ENCODE assay signal across 8 cellular contexts in genomic region chr9:112061152-112061740, GRCh38.
DNase-seq lines count a peak whose midpoint lies in the region; ATAC-seq, FAIRE-seq and TF ChIP-seq lines count a peak whose summit lies in the region.

No MANE protein-coding gene starts in this region.

- no peak for FAIRE-seq in bronchial epithelial cell (lab: Jason Lieb, UNC)

- H3K27me3 ChIP-seq in bronchial epithelial cell (ENCODE audit: control insufficient read depth, insufficient read depth, low read length) (no peaks in the 10 kb centered on the region), HAP-1 (ENCODE audit: low read depth) (no peaks in the 10 kb centered on the region)

- H3K4me1 ChIP-seq in HAP-1, result no peaks in the 10 kb centered on the region

- no peak overlapping the region for H3K4me3 ChIP-seq in AG09309 (ENCODE audit: control insufficient read depth, low read depth, low read length)
- no peak overlapping the region for H3K4me3 ChIP-seq in bronchial epithelial cell (ENCODE audit: low read depth, low read length)
- H3K4me3 ChIP-seq in HAP-1, result no peak overlapping the region

- TF ChIP-seq CTCF in AG09309 (IDR thresholded peaks at IDR 0.05; ENCODE audit: control insufficient read depth, insufficient read depth, low read depth, low read length, missing control alignments) (no peak), bronchial epithelial cell (IDR thresholded peaks at IDR 0.05; ENCODE audit: insufficient read depth, low read length, severe bottlenecking) (no peak)

- ATAC-seq in GM18517 (IDR thresholded peaks at IDR 0.05; ENCODE audit: unreplicated experiment), result peak; percentile 83
- ATAC-seq in HG03045 (IDR thresholded peaks at IDR 0.05; ENCODE audit: unreplicated experiment), result peak; percentile 77

- DNase-seq in AG09309 (ENCODE audit: low read depth) (peak; percentile 89), RKO (ENCODE audit: low spot score) (peak; percentile 100), bronchial epithelial cell (ENCODE audit: low read depth) (peak; percentile 96), left kidney (ENCODE audit: low read depth, low spot score) (peak; percentile 39), stromal cell of bone marrow (ENCODE audit: low read depth) (peak; percentile 98), HAP-1 (ENCODE audit: low spot score in 2 of 2) (no peak)

- in situ Hi-C loops in HAP-1 (cut with MboI; ENCODE audit: low sequenced_read_pairs), result no loop called here

- H3K9me3 ChIP-seq in HAP-1, result no peaks in the 10 kb centered on the region

- H3K36me3 ChIP-seq in bronchial epithelial cell (ENCODE audit: control insufficient read depth, insufficient read depth, low read length) (no peaks in the 10 kb centered on the region), HAP-1 (replicated peaks) (no peaks in the 10 kb centered on the region; the same call in none of the 2 replicates)

Comparison
In these comparisons a context has a peak if more than half of its experiments do, and no peak if none do; other contexts are left out.
1. DNase-seq: peak in AG09309 (single experiment), RKO (single experiment), bronchial epithelial cell (single experiment), left kidney (single experiment) and stromal cell of bone marrow (single experiment); none in HAP-1 (0 of 2).